ENCODE assay signal across 9 cellular contexts in the genomic region with DNA sequence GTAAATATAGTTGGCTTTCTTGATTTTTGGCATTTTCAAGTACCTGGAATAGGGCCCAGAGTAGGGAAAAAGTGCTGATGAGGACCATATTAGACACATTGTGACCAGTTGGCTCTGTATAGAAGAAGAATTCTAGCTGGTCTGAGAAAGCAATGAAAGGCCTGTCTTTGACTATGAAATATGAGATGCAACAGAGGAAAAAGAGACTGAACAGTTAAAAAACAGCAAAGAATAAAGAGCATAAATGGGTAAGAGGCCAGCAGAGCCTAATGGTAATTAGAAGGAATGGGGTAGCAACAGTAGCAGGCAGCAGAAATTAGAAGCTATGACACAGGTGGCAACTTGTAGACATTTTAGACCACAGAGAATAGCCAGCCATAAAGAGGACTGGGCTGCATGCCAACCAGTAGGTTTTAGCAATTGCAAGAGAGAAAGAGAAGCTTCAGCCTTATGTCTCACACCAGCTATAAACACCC.
DNase-seq lines count a peak whose midpoint lies in the region; ATAC-seq and TF ChIP-seq lines count a peak whose summit lies in the region.
"Had no signal": no experiment of that assay in that cellular context is flagged by ENCODE, and none has a peak within 500 bp of the region (broad histone marks: within the 10 kb centered on the region; RNA-seq: fewer than 3 reads in every experiment).

No MANE protein-coding gene starts in this region.

- intact Hi-C loops in body of pancreas (cut with DNase I), result no loop called here

- no peaks in the 10 kb centered on the region for H3K36me3 ChIP-seq in body of pancreas (replicated peaks in 1 of 2; ENCODE audit: insufficient read depth in 1 of 2, low read depth in 2 of 2)

- no peak for TF ChIP-seq CTCF in body of pancreas (IDR thresholded peaks at IDR 0.05)

- H3K4me3 ChIP-seq in body of pancreas, result no peak overlapping the region

- no peaks in the 10 kb centered on the region for H3K9me3 ChIP-seq in body of pancreas

- no peak for TF ChIP-seq POLR2A in body of pancreas (IDR thresholded peaks at IDR 0.05)

- ATAC-seq in HG02571 (IDR thresholded peaks at IDR 0.05; ENCODE audit: unreplicated experiment) (peak; percentile 74), body of pancreas (no peak), HG03097 (IDR thresholded peaks at IDR 0.05; ENCODE audit: low FRiP score, unreplicated experiment) (no peak), GM21528 (IDR thresholded peaks at IDR 0.05; ENCODE audit: low FRiP score, unreplicated experiment) (no peak)

- H3K27ac ChIP-seq in body of pancreas, result no peak overlapping the region
- H3K27ac ChIP-seq: VCaP had no signal

- H3K4me1 ChIP-seq in body of pancreas, result peaks cover 14% of the 10 kb centered on the region

- DNase-seq in DMS 273 treated with DMSO at 0.1 percent for 48 hours (lab: John Stamatoyannopoulos, UW) (peak; percentile 83), NCI-H2029 (lab: John Stamatoyannopoulos, UW) (peak; percentile 65), body of pancreas (peak; percentile 20 to 50 (median 34)), COLO829 (ENCODE audit: low spot score) (no peak)
- no peak for DNase-seq in stimulated activated CD4-positive, alpha-beta T cell treated with anti-CD3 and anti-CD28 coated beads, Interleukin-2, amount 100 ng/mL, for 24 hours

- H3K27me3 ChIP-seq in body of pancreas, result no peaks in the 10 kb centered on the region

Comparison
In these comparisons a context has a peak if more than half of its experiments do, and no peak if none do; other contexts are left out.
1. DNase-seq: peak in DMS 273 treated with DMSO at 0.1 percent for 48 hours (single experiment), NCI-H2029 (single experiment) and body of pancreas (4 of 4); none in COLO829 (single experiment) and stimulated activated CD4-positive, alpha-beta T cell treated with anti-CD3 and anti-CD28 coated beads, Interleukin-2, amount 100 ng/mL, for 24 hours (0 of 2).